In genomic region chr4:83269256-83269655, GRCh38 we compare ENCODE assay signal across 22 cellular contexts.
"Had no signal": no experiment of that assay in that cellular context is flagged by ENCODE, and none has a peak within 500 bp of the region (broad histone marks: within the 10 kb centered on the region; RNA-seq: fewer than 3 reads in every experiment).

No MANE protein-coding gene starts in this region.

- H3K36me3 ChIP-seq: brain microvascular endothelial cell had no signal

- H3K9me3 ChIP-seq: mucosa of descending colon, tibial nerve had no signal

- H3K4me3 ChIP-seq: mucosa of descending colon, tibial nerve had no signal

- H2AFZ ChIP-seq: parathyroid adenoma had no signal

- DNase-seq: activated CD4-positive, alpha-beta memory T cell treated with anti-CD3 and anti-CD28 coated beads, Interleukin-2, amount 10 ng/mL, durations not matched to agents 7 days and 5 days; activated CD4-positive, alpha-beta T cell treated with anti-CD3 and anti-CD28 coated beads for 36 hours; activated effector memory CD4-positive, alpha-beta T cell treated with anti-CD3 and anti-CD28 coated beads, Interleukin-2, amount 50 U/mL, for 16 hours; activated T-cell treated with anti-CD3 and anti-CD28 coated beads, Interleukin-2, amount 50 U/mL, for 48 hours; amygdala; brain microvascular endothelial cell; effector memory CD4-positive, alpha-beta T cell; foreskin keratinocyte; glutamatergic neuron; hypothalamus; kidney glomerular epithelial cell; left ventricle myocardium superior; mucosa of descending colon; naive thymus-derived CD4-positive, alpha-beta T cell; retina; stimulated activated CD4-positive, alpha-beta T cell treated with anti-CD3 and anti-CD28 coated beads, Interleukin-15, amount 100 ng/mL, for 24 hours; stimulated activated CD4-positive, alpha-beta T cell treated with anti-CD3 and anti-CD28 coated beads, Interleukin-4, amount 100 ng/mL, for 1 hour; stimulated activated naive CD4-positive, alpha-beta T cell treated with Interleukin-2 at 50 U/mL for 16 hours; substantia nigra; WERI-Rb-1 had no signal

- H3K27ac ChIP-seq: brain microvascular endothelial cell, foreskin keratinocyte, parathyroid adenoma, tibial nerve, WERI-Rb-1 had no signal

- H3K4me1 ChIP-seq: foreskin keratinocyte, parathyroid adenoma had no signal

- ATAC-seq: activated CD4-positive, alpha-beta T cell treated with anti-CD3 and anti-CD28 coated beads for 36 hours; foreskin keratinocyte; left ventricle myocardium superior; mucosa of descending colon; naive thymus-derived CD4-positive, alpha-beta T cell had no signal

- H3K27me3 ChIP-seq: brain microvascular endothelial cell, foreskin keratinocyte, tibial nerve had no signal

- H3K9ac ChIP-seq: parathyroid adenoma had no signal
